23 cellular contexts compared by ENCODE assay signal in genomic region chr6:4434655-4435054, GRCh38.
"Had no signal": no experiment of that assay in that cellular context is flagged by ENCODE, and none has a peak within 500 bp of the region (broad histone marks: within the 10 kb centered on the region; RNA-seq: fewer than 3 reads in every experiment).

No MANE protein-coding gene starts in this region.

- H3K36me3 ChIP-seq: SJSA1 had no signal

- H3K27me3 ChIP-seq: SJSA1 had no signal

- ATAC-seq: HepG2 had no signal

- H3K4me3 ChIP-seq: SJSA1, SK-N-MC had no signal

- H3K27ac ChIP-seq: SJSA1, SK-N-MC had no signal

- H3K4me1 ChIP-seq: SJSA1 had no signal

- DNase-seq: IMR-90, MV-4-11, NCI-H1092, NCI-H1105 treated with DMSO at 0.1 percent for 48 hours, NCI-H1417 treated with DMSO at 0.1 percent for 48 hours, NCI-H146, NCI-H1694 treated with DMSO at 0.1 percent for 48 hours, NCI-H1930, NCI-H2081, NCI-H2107, NCI-H226, NCI-H446, NCI-H510A, NCI-H524 treated with DMSO at 0.1 percent for 48 hours, NCI-H69, NCI-H774, Right ventricle myocardium superior, RPMI8226, SIG-M5 had no signal

- FAIRE-seq: HepG2, RCC 7860 had no signal

- H3K9me3 ChIP-seq: SJSA1 had no signal
